In genomic region chr11:87296627-87297026, GRCh38 we compare ENCODE assay signal across 18 cellular contexts.
"Had no signal": no experiment of that assay in that cellular context is flagged by ENCODE, and none has a peak within 500 bp of the region (broad histone marks: within the 10 kb centered on the region; RNA-seq: fewer than 3 reads in every experiment).

No MANE protein-coding gene starts in this region.

- H3K4me3 Mint-ChIP-seq: T-cell had no signal

- H3K36me3 ChIP-seq: MG63 had no signal

- H3K9me3 ChIP-seq: MG63, SK-N-SH had no signal

- H3K27me3 ChIP-seq: MG63 had no signal

- H3K9me3 Mint-ChIP-seq: T-cell had no signal

- H3K27ac ChIP-seq: RWPE1 had no signal

- ATAC-seq: T-cell had no signal

- DNase-seq: KBM-7, MG63, NCI-H1092, NCI-H1417 treated with DMSO at 0.1 percent for 48 hours, NCI-H146, NCI-H1694 treated with DMSO at 0.1 percent for 48 hours, NCI-H2081, NCI-H2107, NCI-H2227 treated with DMSO at 0.1 percent for 48 hours, NCI-H524, NCI-H526 treated with DMSO at 0.1 percent for 48 hours, NCI-H774, OCI-M1, SHP77, SK-N-SH, SW 1271, T-cell had no signal

- H3K4me2 ChIP-seq: SK-N-SH had no signal

- H3K9me2 ChIP-seq: SK-N-SH had no signal

- H3K27ac Mint-ChIP-seq: T-cell had no signal

- H3K4me3 ChIP-seq: MG63 had no signal

- H3K27me3 Mint-ChIP-seq: T-cell had no signal
